Comparison of ENCODE assay signal across 9 cellular contexts in genomic region chr5:163379298-163380155, GRCh38. TPM values are rescaled to one million over a fixed set of nuclear protein-coding genes. Genes with fewer than 3 reads are reported as not detected.
A peak's percentile ranks its signal among the peaks of the same experiment; 100 is the strongest.
DNase-seq lines count a peak whose midpoint lies in the region; ATAC-seq and TF ChIP-seq lines count a peak whose summit lies in the region.
"Had no signal": no experiment of that assay in that cellular context is flagged by ENCODE, and none has a peak within 500 bp of the region (broad histone marks: within the 10 kb centered on the region; RNA-seq: fewer than 3 reads in every experiment).

No MANE protein-coding gene starts in this region.

- no peak overlapping the region for H3K4me3 Mint-ChIP-seq in progenitor cell of endocrine pancreas (ENCODE audit: low read depth)
- H3K4me3 Mint-ChIP-seq in activated naive CD4-positive, alpha-beta T cell treated with anti-CD3 and anti-CD28 coated beads for 36 hours, result no peak overlapping the region

- TF ChIP-seq EP300 in sigmoid colon (IDR thresholded peaks at IDR 0.05), result no peak

- no peak overlapping the region for H3K27ac ChIP-seq in sigmoid colon
- H3K27ac ChIP-seq: VCaP had no signal

- TF ChIP-seq CTCF in epithelial cell of proximal tubule (conservative IDR thresholded peaks at IDR 0.05; ENCODE audit: low read depth, low read length) (no peak), progenitor cell of endocrine pancreas (IDR thresholded peaks at IDR 0.05; ENCODE audit: unreplicated experiment) (no peak), sigmoid colon (IDR thresholded peaks at IDR 0.05) (no peak)

- no peaks in the 10 kb centered on the region for H3K27me3 ChIP-seq in sigmoid colon

- H3K4me3 ChIP-seq in epithelial cell of proximal tubule (ENCODE audit: low read depth, low read length) (no peak overlapping the region), sigmoid colon (no peak overlapping the region)

- H3K36me3 ChIP-seq in sigmoid colon, result no peaks in the 10 kb centered on the region

- H3K27me3 Mint-ChIP-seq in progenitor cell of endocrine pancreas, result no peaks in the 10 kb centered on the region
- H3K27me3 Mint-ChIP-seq in activated naive CD4-positive, alpha-beta T cell treated with anti-CD3 and anti-CD28 coated beads for 36 hours (ENCODE audit: low read depth), result peaks cover 2% of the 10 kb centered on the region

- TF ChIP-seq POLR2A in sigmoid colon (IDR thresholded peaks at IDR 0.05), result no peak

- DNase-seq in GM04503 (ENCODE audit: low read depth), result peak; percentile 17
- DNase-seq in NOMO-1 treated with dmso at 0.1 percent for 144 hours (lab: John Stamatoyannopoulos, UW; ENCODE audit: unreplicated experiment), result peak; percentile 55
- DNase-seq in epithelial cell of proximal tubule (ENCODE audit: low read depth), result peak; percentile 66
- DNase-seq in progenitor cell of endocrine pancreas (ENCODE audit: low spot score, unreplicated experiment), result no peak
- DNase-seq in activated CD8-positive, alpha-beta memory T cell treated with anti-CD3 and anti-CD28 coated beads, Interleukin-2, amount 50 U/mL, for 4 hours, result no peak
- no peak for DNase-seq in sigmoid colon
- DNase-seq in activated naive CD4-positive, alpha-beta T cell treated with anti-CD3 and anti-CD28 coated beads for 36 hours, result no peak

- CTCF ChIA-PET in activated naive CD4-positive, alpha-beta T cell treated with anti-CD3 and anti-CD28 coated beads for 36 hours (lab: Charles Lee), result interaction anchor here (1.4 kb wide), 1 partner anchor 29 kb away, joined by 5 read pairs; no protein-coding TSS in a partner anchor

- peaks cover 3% of the 10 kb centered on the region for H3K9me3 Mint-ChIP-seq in progenitor cell of endocrine pancreas (ENCODE audit: low read depth)
- no peaks in the 10 kb centered on the region for H3K9me3 Mint-ChIP-seq in activated naive CD4-positive, alpha-beta T cell treated with anti-CD3 and anti-CD28 coated beads for 36 hours

- H3K4me1 Mint-ChIP-seq in progenitor cell of endocrine pancreas (ENCODE audit: low read depth), result peaks cover 22% of the 10 kb centered on the region
- H3K4me1 Mint-ChIP-seq in activated naive CD4-positive, alpha-beta T cell treated with anti-CD3 and anti-CD28 coated beads for 36 hours (ENCODE audit: low read depth), result no peaks in the 10 kb centered on the region

- H3K27ac Mint-ChIP-seq in progenitor cell of endocrine pancreas, result peak overlapping the region; percentile 94
- no peak overlapping the region for H3K27ac Mint-ChIP-seq in activated naive CD4-positive, alpha-beta T cell treated with anti-CD3 and anti-CD28 coated beads for 36 hours

- peaks cover 3% of the 10 kb centered on the region for H3K36me3 Mint-ChIP-seq in progenitor cell of endocrine pancreas (ENCODE audit: insufficient read depth)
- H3K36me3 Mint-ChIP-seq in activated naive CD4-positive, alpha-beta T cell treated with anti-CD3 and anti-CD28 coated beads for 36 hours (ENCODE audit: low read depth), result no peaks in the 10 kb centered on the region

- intact Hi-C loops in sigmoid colon (cut with DNase I), result no loop called here
- intact Hi-C loops in activated naive CD4-positive, alpha-beta T cell treated with anti-CD3 and anti-CD28 coated beads for 36 hours (cut with micrococcal nuclease), result no loop called here

- no peak for ATAC-seq in GM21360 (IDR thresholded peaks at IDR 0.05; ENCODE audit: unreplicated experiment)

- H3K9me3 ChIP-seq in sigmoid colon, result no peaks in the 10 kb centered on the region

- 44 to 72% methylated on average over 7 of the region's 7 CpGs for WGBS in sigmoid colon, 2 donors

- H3K4me1 ChIP-seq in sigmoid colon, result no peaks in the 10 kb centered on the region

RNA-seq across cellular contexts. Expression of gene CCNG1, which starts 57.9 kb away (rescaled TPM):
- total RNA-seq in epithelial cell of proximal tubule (139 and 191 TPM in 2 replicates), progenitor cell of endocrine pancreas (250 and 267 TPM in 2 replicates), sigmoid colon (100 to 1,000 TPM; 119 to 181 (median 133) TPM)
- polyA plus RNA-seq in sigmoid colon, result 100 to 1,000 TPM in 2 of 3 donors, 10 to 100 TPM in 1; 78.0 to 180 (median 154) TPM
- total RNA-seq in activated naive CD4-positive, alpha-beta T cell treated with anti-CD3 and anti-CD28 coated beads for 36 hours, result 100 to 1,000 TPM; 213 to 227 TPM

Comparison
In these comparisons a context has a peak if more than half of its experiments do, and no peak if none do; other contexts are left out.
1. DNase-seq: peak in GM04503 (single experiment), NOMO-1 treated with dmso at 0.1 percent for 144 hours (single experiment) and epithelial cell of proximal tubule (single experiment); none in progenitor cell of endocrine pancreas (single experiment), activated CD8-positive, alpha-beta memory T cell treated with anti-CD3 and anti-CD28 coated beads, Interleukin-2, amount 50 U/mL, for 4 hours (single experiment), sigmoid colon (single experiment) and activated naive CD4-positive, alpha-beta T cell treated with anti-CD3 and anti-CD28 coated beads for 36 hours (single experiment).